17 cellular contexts compared by ENCODE assay signal in genomic region chr4:163913571-163913970, GRCh38.
DNase-seq lines count a peak whose midpoint lies in the region; ATAC-seq and TF ChIP-seq lines count a peak whose summit lies in the region.
"Had no signal": no experiment of that assay in that cellular context is flagged by ENCODE, and none has a peak within 500 bp of the region (broad histone marks: within the 10 kb centered on the region; RNA-seq: fewer than 3 reads in every experiment).

No MANE protein-coding gene starts in this region.

- H3K9me3 ChIP-seq in psoas muscle, result no peaks in the 10 kb centered on the region

- H3K79me2 ChIP-seq in GM23338 (replicated peaks; ENCODE audit: insufficient read depth), result no peaks in the 10 kb centered on the region

- intact Hi-C loops in dorsolateral prefrontal cortex (cut with DNase I), result no loop called here
- intact Hi-C loops in Right ventricle myocardium superior (cut with DNase I), result no loop called here
- intact Hi-C loops in psoas muscle (cut with DNase I), result no loop called here

- no peak overlapping the region for H3K27ac Mint-ChIP-seq in GM23338
- H3K27ac Mint-ChIP-seq: B cell; CD4-positive, alpha-beta T cell had no signal

- H3K27ac ChIP-seq in GM23338 (ENCODE audit: low read depth) (no peak overlapping the region), dorsolateral prefrontal cortex (peak overlapping the region in 5 of 59 donors; percentile 7 to 36 (median 18)), psoas muscle (no peak overlapping the region)
- H3K27ac ChIP-seq: GM23248 had no signal

- H3K4me1 ChIP-seq in GM23338 (ENCODE audit: insufficient read depth), result peaks cover 8% of the 10 kb centered on the region
- H3K4me1 ChIP-seq in psoas muscle, result no peaks in the 10 kb centered on the region

- no peaks in the 10 kb centered on the region for H3K9me3 Mint-ChIP-seq in GM23338
- H3K9me3 Mint-ChIP-seq: H9 had no signal

- TF ChIP-seq CTCF in GM23338 (conservative IDR thresholded peaks at IDR 0.05; ENCODE audit: low read depth in 2 of 2) (no peak), dorsolateral prefrontal cortex (IDR thresholded peaks at IDR 0.05 in 54 of 56, conservative IDR thresholded peaks at IDR 0.05 in 2 of 56; ENCODE audit: low read depth in 1 of 56, partially characterized antibody in 56 of 56) (peak in 2 of 56 donors; percentile 9 to 19), psoas muscle (IDR thresholded peaks at IDR 0.05) (no peak)

- H3K27me3 Mint-ChIP-seq in GM23338 (ENCODE audit: insufficient read depth, low read depth, poor library complexity), result no peaks in the 10 kb centered on the region
- H3K27me3 Mint-ChIP-seq: CD4-positive, alpha-beta T cell had no signal

- H2AFZ ChIP-seq in GM23338, result peak overlapping the region; percentile 58; the same call in 1 of the 2 replicates
- H2AFZ ChIP-seq: GM23248 had no signal

- H3K4me3 Mint-ChIP-seq in GM23338, result no peak overlapping the region
- H3K4me3 Mint-ChIP-seq: B cell; CD4-positive, alpha-beta T cell; H9 had no signal

- H3K4me3 ChIP-seq in GM23338 (no peak overlapping the region), dorsolateral prefrontal cortex (peak overlapping the region in 36 of 59 donors; percentile 2 to 52 (median 20)), psoas muscle (no peak overlapping the region)
- H3K4me3 ChIP-seq: GM12878, GM23248 had no signal

- H3K27me3 ChIP-seq in GM23338 (ENCODE audit: insufficient read depth) (no peaks in the 10 kb centered on the region), dorsolateral prefrontal cortex (no peaks in the 10 kb centered on the region), psoas muscle (ENCODE audit: insufficient read depth in 3 of 3, low read length in 2 of 3) (no peaks in the 10 kb centered on the region)

- H3K36me3 ChIP-seq in GM23338 (ENCODE audit: insufficient read depth) (no peaks in the 10 kb centered on the region), psoas muscle (ENCODE audit: insufficient read depth in 1 of 2, low read depth in 1 of 2) (no peaks in the 10 kb centered on the region)

- no peaks in the 10 kb centered on the region for H3F3A ChIP-seq in GM23338 (replicated peaks; ENCODE audit: low read depth)

- DNase-seq in GM23338 (ENCODE audit: low spot score), result no peak
- DNase-seq in dorsolateral prefrontal cortex, result no peak
- DNase-seq in midbrain (lab: John Stamatoyannopoulos, UW), result peak; percentile 30
- peak; percentile 5 for DNase-seq in retina
- no peak for DNase-seq in cerebellar nuclear complex (lab: John Stamatoyannopoulos, UW)
- no peak for DNase-seq in activated T-cell treated with anti-CD3 and anti-CD28 coated beads, Interleukin-2, amount 50 U/mL, for 48 hours
- DNase-seq in Right ventricle myocardium superior, result no peak
- no peak for DNase-seq in psoas muscle
- DNase-seq: ACHN; Calu3; CD4-positive, alpha-beta T cell; DMS79; GM23248; H9 had no signal

- no peaks in the 10 kb centered on the region for H3K9me2 ChIP-seq in GM23338 (ENCODE audit: insufficient read depth)

- no peaks in the 10 kb centered on the region for H3K36me3 Mint-ChIP-seq in GM23338 (ENCODE audit: low read depth)

- ATAC-seq in GM23338, result no peak
- ATAC-seq in Right ventricle myocardium superior (ENCODE audit: poor library complexity), result no peak
- ATAC-seq in psoas muscle, result no peak
- ATAC-seq: GM12878, HepG2 had no signal

- WGBS in psoas muscle, 3 donors, result 72 to 77% (median 73%) methylated on average over 4 of the region's 4 CpGs

- H3K4me1 Mint-ChIP-seq in GM23338, result peaks cover 8% of the 10 kb centered on the region; the same call in 2 of the 3 replicates
- H3K4me1 Mint-ChIP-seq: B cell had no signal

- no peaks in the 10 kb centered on the region for H4K20me1 ChIP-seq in GM23338 (replicated peaks; ENCODE audit: insufficient read depth)

- H3K4me2 ChIP-seq in GM23338, result 0 out of 2 replicates have a peak overlapping the region, but pooled peaks have one; percentile 19

TF ChIP-seq in GM23338, 12 proteins besides CTCF, POLR2A, EP300 and RAD21 (continues in another document):
- TF ChIP-seq POLR2AphosphoS5 (IDR thresholded peaks at IDR 0.05; ENCODE audit: low read depth), result no peak
- no peak for TF ChIP-seq ETS1 (IDR thresholded peaks at IDR 0.05)
- TF ChIP-seq EZH2 (IDR thresholded peaks at IDR 0.05; ENCODE audit: low read depth, unreplicated experiment), result no peak
- no peak for TF ChIP-seq STAT1 (IDR thresholded peaks at IDR 0.05; ENCODE audit: unreplicated experiment)
- no peak for TF ChIP-seq NANOG (IDR thresholded peaks at IDR 0.05; ENCODE audit: borderline replicate concordance)
- no peak for TF ChIP-seq ZNF331 (CRISPR knock-in tag; IDR thresholded peaks at IDR 0.05; ENCODE audit: low read depth)
- TF ChIP-seq CREB1 (CRISPR knock-in tag; IDR thresholded peaks at IDR 0.05; ENCODE audit: low read depth), result no peak
- no peak for TF ChIP-seq JUNB (IDR thresholded peaks at IDR 0.05; ENCODE audit: unreplicated experiment)
- no peak for TF ChIP-seq ZNF114 (CRISPR knock-in tag; IDR thresholded peaks at IDR 0.05)
- no peak for TF ChIP-seq EZH2phosphoT487 (IDR thresholded peaks at IDR 0.05; ENCODE audit: unreplicated experiment)
- no peak for TF ChIP-seq REST (IDR thresholded peaks at IDR 0.05; ENCODE audit: unreplicated experiment)

Comparison
In these comparisons a context has a peak if more than half of its experiments do, and no peak if none do; other contexts are left out.
1. DNase-seq: peak in midbrain (single experiment) and retina (single experiment); none in GM23338 (single experiment), dorsolateral prefrontal cortex (0 of 10), cerebellar nuclear complex (0 of 2), activated T-cell treated with anti-CD3 and anti-CD28 coated beads, Interleukin-2, amount 50 U/mL, for 48 hours (0 of 2), Right ventricle myocardium superior (single experiment) and psoas muscle (0 of 2).
2. H3K4me3 ChIP-seq: peak in dorsolateral prefrontal cortex (36 of 59); none in GM23338 (single experiment) and psoas muscle (single experiment).